In genomic region chr2:158297120-158297519, GRCh38 we compare ENCODE assay signal across 29 cellular contexts.
"Had no signal": no experiment of that assay in that cellular context is flagged by ENCODE, and none has a peak within 500 bp of the region (broad histone marks: within the 10 kb centered on the region; RNA-seq: fewer than 3 reads in every experiment).

No MANE protein-coding gene starts in this region.

- H3K27me3 Mint-ChIP-seq: activated B cell treated with CpG ODN at 0.5 μM for 24 hours; activated CD4-positive, alpha-beta memory T cell treated with anti-CD3 and anti-CD28 coated beads, Interleukin-2, amount 10 ng/mL, durations not matched to agents 7 days and 5 days; activated naive CD4-positive, alpha-beta T cell treated with anti-CD3 and anti-CD28 coated beads, Interleukin-2, amount 10 ng/mL, durations not matched to agents 7 days and 5 days; activated naive CD8-positive, alpha-beta T cell treated with anti-CD3 and anti-CD28 coated beads, Interleukin-2, amount 10 ng/mL, durations not matched to agents 7 days and 5 days; effector memory CD8-positive, alpha-beta T cell had no signal

- H3K27ac ChIP-seq: ascending aorta, brain microvascular endothelial cell, epithelial cell of prostate, esophagus squamous epithelium, WERI-Rb-1 had no signal

- H3K27ac Mint-ChIP-seq: activated B cell treated with CpG ODN at 0.5 μM for 24 hours; activated CD4-positive, alpha-beta memory T cell treated with anti-CD3 and anti-CD28 coated beads, Interleukin-2, amount 10 ng/mL, durations not matched to agents 7 days and 5 days; activated CD4-positive, alpha-beta T cell treated with anti-CD3 and anti-CD28 coated beads, Interleukin-2, amount 10 ng/mL, durations not matched to agents 24 days and 14 days; activated naive CD4-positive, alpha-beta T cell treated with anti-CD3 and anti-CD28 coated beads, Interleukin-2, amount 10 ng/mL, durations not matched to agents 7 days and 5 days; activated naive CD4-positive, alpha-beta T cell treated with anti-CD3 and anti-CD28 coated beads, Interleukin-2, amount 50 U/mL, for 72 hours; activated naive CD8-positive, alpha-beta T cell treated with anti-CD3 and anti-CD28 coated beads, Interleukin-2, amount 10 ng/mL, durations not matched to agents 7 days and 5 days; activated T-cell treated with anti-CD3 and anti-CD28 coated beads, Interleukin-2, amount 50 U/mL, for 24 hours; activated T-cell treated with anti-CD3 and anti-CD28 coated beads, Interleukin-2, amount 50 U/mL, for 72 hours; effector memory CD8-positive, alpha-beta T cell; T-helper 17 cell; T-helper 2 cell treated with Interferon-gamma antibody and Interleukin-4, amounts not matched to agents 5 μg/mL and 100 μg/mL, for 36 hours had no signal

- H3K9me3 ChIP-seq: ascending aorta, esophagus squamous epithelium had no signal

- DNase-seq: activated B cell treated with CpG ODN at 0.5 μM for 24 hours; activated CD4-positive, alpha-beta memory T cell treated with anti-CD3 and anti-CD28 coated beads, Interleukin-2, amount 10 ng/mL, durations not matched to agents 7 days and 5 days; activated CD4-positive, alpha-beta T cell treated with anti-CD3 and anti-CD28 coated beads, Interleukin-2, amount 10 ng/mL, durations not matched to agents 24 days and 14 days; activated CD8-positive, alpha-beta memory T cell treated with anti-CD3 and anti-CD28 coated beads, Interleukin-2, amount 50 U/mL, for 48 hours; activated gamma-delta T cell; activated naive CD4-positive, alpha-beta T cell; activated naive CD4-positive, alpha-beta T cell treated with anti-CD3 and anti-CD28 coated beads, Interleukin-2, amount 10 ng/mL, durations not matched to agents 7 days and 5 days; activated naive CD8-positive, alpha-beta T cell treated with anti-CD3 and anti-CD28 coated beads, Interleukin-2, amount 10 ng/mL, durations not matched to agents 7 days and 5 days; activated T-cell treated with anti-CD3 and anti-CD28 coated beads for 4 hours; activated T-cell treated with anti-CD3 and anti-CD28 coated beads, Interleukin-2, amount 50 U/mL, for 24 hours; activated T-cell treated with anti-CD3 and anti-CD28 coated beads, Interleukin-2, amount 50 U/mL, for 72 hours; caudate nucleus; cortex of kidney; dermis blood vessel endothelial cell; effector CD4-positive, alpha-beta T cell; effector memory CD8-positive, alpha-beta T cell; esophagus squamous epithelium; head of caudate nucleus; T-helper 1 cell; T-helper 17 cell; WERI-Rb-1 had no signal

- H3K36me3 Mint-ChIP-seq: activated naive CD4-positive, alpha-beta T cell treated with anti-CD3 and anti-CD28 coated beads, Interleukin-2, amount 10 ng/mL, durations not matched to agents 7 days and 5 days; activated naive CD4-positive, alpha-beta T cell treated with anti-CD3 and anti-CD28 coated beads, Interleukin-2, amount 50 U/mL, for 72 hours; activated naive CD8-positive, alpha-beta T cell treated with anti-CD3 and anti-CD28 coated beads, Interleukin-2, amount 10 ng/mL, durations not matched to agents 7 days and 5 days had no signal

- H3K9me3 Mint-ChIP-seq: activated CD4-positive, alpha-beta memory T cell treated with anti-CD3 and anti-CD28 coated beads, Interleukin-2, amount 10 ng/mL, durations not matched to agents 7 days and 5 days; activated CD4-positive, alpha-beta T cell treated with anti-CD3 and anti-CD28 coated beads, Interleukin-2, amount 10 ng/mL, durations not matched to agents 24 days and 14 days; activated naive CD4-positive, alpha-beta T cell treated with anti-CD3 and anti-CD28 coated beads, Interleukin-2, amount 10 ng/mL, durations not matched to agents 7 days and 5 days; activated T-cell treated with anti-CD3 and anti-CD28 coated beads, Interleukin-2, amount 50 U/mL, for 24 hours; activated T-cell treated with anti-CD3 and anti-CD28 coated beads, Interleukin-2, amount 50 U/mL, for 72 hours; effector memory CD8-positive, alpha-beta T cell; T-helper 2 cell treated with Interferon-gamma antibody and Interleukin-4, amounts not matched to agents 5 μg/mL and 100 μg/mL, for 36 hours had no signal

- H3K36me3 ChIP-seq: ascending aorta, brain microvascular endothelial cell, esophagus squamous epithelium, WERI-Rb-1 had no signal

- ATAC-seq: activated CD4-positive, CD25-positive, alpha-beta regulatory T cell treated with anti-CD3 and anti-CD28 coated beads, Interleukin-2, amount 50 U/mL, for 24 hours; activated naive CD4-positive, alpha-beta T cell treated with anti-CD3 and anti-CD28 coated beads, Interleukin-2, amount 50 U/mL, for 72 hours; activated T-cell treated with anti-CD3 and anti-CD28 coated beads, Interleukin-2, amount 50 U/mL, for 72 hours; effector memory CD8-positive, alpha-beta T cell; T-helper 17 cell had no signal

- H3K27me3 ChIP-seq: ascending aorta, brain microvascular endothelial cell, esophagus squamous epithelium had no signal

- H3K4me1 ChIP-seq: ascending aorta, esophagus squamous epithelium had no signal

- H3K4me1 Mint-ChIP-seq: activated B cell treated with CpG ODN at 0.5 μM for 24 hours; activated CD4-positive, alpha-beta memory T cell treated with anti-CD3 and anti-CD28 coated beads, Interleukin-2, amount 10 ng/mL, durations not matched to agents 7 days and 5 days; activated CD4-positive, alpha-beta T cell treated with anti-CD3 and anti-CD28 coated beads, Interleukin-2, amount 10 ng/mL, durations not matched to agents 24 days and 14 days; activated naive CD4-positive, alpha-beta T cell treated with anti-CD3 and anti-CD28 coated beads, Interleukin-2, amount 10 ng/mL, durations not matched to agents 7 days and 5 days; activated naive CD8-positive, alpha-beta T cell treated with anti-CD3 and anti-CD28 coated beads, Interleukin-2, amount 10 ng/mL, durations not matched to agents 7 days and 5 days; T-helper 17 cell had no signal

- FAIRE-seq: colon, frontal cortex had no signal

- H3K4me3 Mint-ChIP-seq: activated B cell treated with CpG ODN at 0.5 μM for 24 hours; activated CD4-positive, alpha-beta memory T cell treated with anti-CD3 and anti-CD28 coated beads, Interleukin-2, amount 10 ng/mL, durations not matched to agents 7 days and 5 days; activated CD4-positive, alpha-beta T cell treated with anti-CD3 and anti-CD28 coated beads, Interleukin-2, amount 10 ng/mL, durations not matched to agents 24 days and 14 days; activated naive CD4-positive, alpha-beta T cell treated with anti-CD3 and anti-CD28 coated beads, Interleukin-2, amount 10 ng/mL, durations not matched to agents 7 days and 5 days; activated naive CD8-positive, alpha-beta T cell treated with anti-CD3 and anti-CD28 coated beads, Interleukin-2, amount 10 ng/mL, durations not matched to agents 7 days and 5 days; activated T-cell treated with anti-CD3 and anti-CD28 coated beads, Interleukin-2, amount 50 U/mL, for 24 hours; activated T-cell treated with anti-CD3 and anti-CD28 coated beads, Interleukin-2, amount 50 U/mL, for 72 hours; effector memory CD8-positive, alpha-beta T cell; T-helper 17 cell; T-helper 2 cell treated with Interferon-gamma antibody and Interleukin-4, amounts not matched to agents 5 μg/mL and 100 μg/mL, for 36 hours had no signal

- H3K4me3 ChIP-seq: ascending aorta, esophagus squamous epithelium had no signal
